1 cellular context compared by ENCODE assay signal in the genomic region with DNA sequence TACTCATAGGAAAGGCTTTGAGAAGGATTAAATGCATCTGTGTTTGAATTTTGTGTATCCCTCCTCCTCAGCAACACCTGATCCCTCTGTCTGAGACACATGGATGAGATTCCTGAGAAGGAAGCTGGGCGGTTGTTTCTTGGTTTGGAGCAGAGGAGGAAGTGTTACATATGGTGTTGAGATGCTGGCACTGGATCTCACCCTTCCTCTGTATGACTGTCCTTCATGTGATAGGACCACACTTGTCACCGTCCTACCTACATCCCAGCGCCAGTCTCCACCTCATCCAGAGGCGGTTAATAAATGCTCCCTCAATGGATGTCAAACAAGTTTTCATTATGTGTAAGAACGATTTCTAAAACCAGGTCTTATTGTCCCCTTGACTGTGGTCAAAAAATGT.
TF ChIP-seq lines count a peak whose summit lies in the region.

No MANE protein-coding gene starts in this region.

TF ChIP-seq in IMR-90, 13 proteins besides CTCF, POLR2A, EP300 and RAD21:
- TF ChIP-seq BHLHE40 (IDR thresholded peaks at IDR 0.05; ENCODE audit: low read depth, low read length) (no peak), MAFK (IDR thresholded peaks at IDR 0.05; ENCODE audit: low read depth, low read length) (no peak), NFE2L2 (IDR thresholded peaks at IDR 0.05; ENCODE audit: low read depth, low read length) (no peak), RFX5 (IDR thresholded peaks at IDR 0.05; ENCODE audit: low read depth, low read length) (no peak), FOS (IDR thresholded peaks at IDR 0.05; ENCODE audit: low read depth, low read length) (no peak), MAZ (IDR thresholded peaks at IDR 0.05; ENCODE audit: borderline replicate concordance, low read depth, low read length) (no peak), RCOR1 (IDR thresholded peaks at IDR 0.05; ENCODE audit: insufficient replicate concordance, low read length) (no peak), ELK1 (IDR thresholded peaks at IDR 0.05; ENCODE audit: borderline replicate concordance, low read depth, low read length) (no peak), CHD1 (IDR thresholded peaks at IDR 0.05; ENCODE audit: low read depth, low read length) (no peak), SMC3 (IDR thresholded peaks at IDR 0.05; ENCODE audit: low read depth, low read length) (no peak)
- TF ChIP-seq, protein P1, sequence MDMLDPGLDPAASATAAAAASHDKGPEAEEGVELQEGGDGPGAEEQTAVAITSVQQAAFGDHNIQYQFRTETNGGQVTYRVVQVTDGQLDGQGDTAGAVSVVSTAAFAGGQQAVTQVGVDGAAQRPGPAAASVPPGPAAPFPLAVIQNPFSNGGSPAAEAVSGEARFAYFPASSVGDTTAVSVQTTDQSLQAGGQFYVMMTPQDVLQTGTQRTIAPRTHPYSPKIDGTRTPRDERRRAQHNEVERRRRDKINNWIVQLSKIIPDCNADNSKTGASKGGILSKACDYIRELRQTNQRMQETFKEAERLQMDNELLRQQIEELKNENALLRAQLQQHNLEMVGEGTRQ (IDR thresholded peaks at IDR 0.05; ENCODE audit: low read depth, low read length) = no peak
